Comparison of ENCODE assay signal across 8 cellular contexts in genomic region chr21:18499761-18500376, GRCh38.
DNase-seq lines count a peak whose midpoint lies in the region; ATAC-seq, FAIRE-seq and TF ChIP-seq lines count a peak whose summit lies in the region.

No MANE protein-coding gene starts in this region.

- H3K79me1 ChIP-seq in trophoblast cell (ENCODE audit: low read length) = no peaks in the 10 kb centered on the region

- H3K27me3 ChIP-seq in fibroblast of lung (ENCODE audit: control insufficient read depth, insufficient read depth, low read length) (no peaks in the 10 kb centered on the region), trophoblast cell (ENCODE audit: insufficient read depth, low read length) (no peaks in the 10 kb centered on the region)

- H3K4ac ChIP-seq in trophoblast cell (ENCODE audit: low read depth, low read length) = no peak overlapping the region

- H3K9me3 ChIP-seq in fibroblast of lung (ENCODE audit: control insufficient read depth, insufficient read depth, low read depth, low read length) = no peaks in the 10 kb centered on the region
- H3K9me3 ChIP-seq in trophoblast cell (ENCODE audit: insufficient read depth, low read depth, low read length) = no peaks in the 10 kb centered on the region

- H3K14ac ChIP-seq in trophoblast cell (ENCODE audit: low read length) = no peak overlapping the region

- no peaks in the 10 kb centered on the region for H3K36me3 ChIP-seq in fibroblast of lung (ENCODE audit: control insufficient read depth, insufficient read depth, low read length)
- H3K36me3 ChIP-seq in trophoblast cell (ENCODE audit: control insufficient read depth in 1 of 2, insufficient read depth in 2 of 2, low read length in 2 of 2) = no peaks in the 10 kb centered on the region

- H3K27ac ChIP-seq in fibroblast of lung (ENCODE audit: insufficient read depth, low read length) = no peak overlapping the region
- no peak overlapping the region for H3K27ac ChIP-seq in trophoblast cell (ENCODE audit: low read depth, low read length)

- no peak overlapping the region for H3K4me2 ChIP-seq in fibroblast of lung (ENCODE audit: extremely low read depth, insufficient read depth, low read length)
- no peak overlapping the region for H3K4me2 ChIP-seq in trophoblast cell (ENCODE audit: low read length)

- no peaks in the 10 kb centered on the region for H3K4me1 ChIP-seq in fibroblast of lung (ENCODE audit: control insufficient read depth, extremely low read depth, insufficient read depth, low read length)
- no peaks in the 10 kb centered on the region for H3K4me1 ChIP-seq in trophoblast cell (ENCODE audit: control insufficient read depth in 1 of 2, insufficient read depth in 2 of 2, low read length in 2 of 2)

- H3K18ac ChIP-seq in trophoblast cell (ENCODE audit: low read length) = no peak overlapping the region

- no peak overlapping the region for H2BK5ac ChIP-seq in trophoblast cell (ENCODE audit: low read depth, low read length, poor library complexity)

- H2AK5ac ChIP-seq in trophoblast cell (ENCODE audit: low read length) = no peak overlapping the region

- no peak overlapping the region for H2BK120ac ChIP-seq in trophoblast cell (ENCODE audit: insufficient read depth, low read length, poor library complexity)

- no peaks in the 10 kb centered on the region for H4K20me1 ChIP-seq in fibroblast of lung (ENCODE audit: control insufficient read depth, extremely low read depth, insufficient read depth, low read length)

- no peak overlapping the region for H4K12ac ChIP-seq in trophoblast cell (ENCODE audit: low read depth, low read length)

- H2AFZ ChIP-seq in fibroblast of lung (ENCODE audit: low read length) (no peak overlapping the region), trophoblast cell (ENCODE audit: insufficient read depth, low read length, poor library complexity) (no peak overlapping the region)

- H4K8ac ChIP-seq in trophoblast cell (ENCODE audit: low read depth, low read length) = no peak overlapping the region

- H3K79me2 ChIP-seq in fibroblast of lung (ENCODE audit: control insufficient read depth, insufficient read depth, low read length) (no peaks in the 10 kb centered on the region), trophoblast cell (ENCODE audit: control insufficient read depth, insufficient read depth, low read length, poor library complexity) (no peaks in the 10 kb centered on the region)

- no peak overlapping the region for H3K23ac ChIP-seq in trophoblast cell (ENCODE audit: low read length)

- WGBS in trophoblast cell (ENCODE audit: extremely low coverage, insufficient coverage, insufficient read length) = no CpG with 5 or more reads among the region's 4 CpGs

- peak; percentile 75 for FAIRE-seq in TTC549 (lab: Jason Lieb, UNC)

- TF ChIP-seq CTCF in LNCaP clone FGC (IDR thresholded peaks at IDR 0.05; ENCODE audit: control insufficient read depth, extremely low read depth, insufficient read depth) = peak; percentile 71
- peak; percentile 32 to 69 for TF ChIP-seq CTCF in fibroblast of lung (conservative IDR thresholded peaks at IDR 0.05 in 1 of 2, IDR thresholded peaks at IDR 0.05 in 1 of 2; ENCODE audit: low read depth in 1 of 2, low read length in 2 of 2)

- DNase-seq in NCI-H510A treated with DMSO at 0.1 percent for 48 hours (lab: John Stamatoyannopoulos, UW) (peak; percentile 22), NCI-H510A (lab: John Stamatoyannopoulos, UW) (no peak), LNCaP clone FGC (ENCODE audit: low read depth) (peak; percentile 2), fibroblast of lung (ENCODE audit: low read depth in 2 of 2) (peak; percentile 40 to 52), trophoblast cell (peak; percentile 21 to 64)

- H3K9ac ChIP-seq in fibroblast of lung (ENCODE audit: insufficient read depth, low read length) = no peak overlapping the region
- no peak overlapping the region for H3K9ac ChIP-seq in trophoblast cell (ENCODE audit: low read length)

- ATAC-seq in GM21723 (IDR thresholded peaks at IDR 0.05; ENCODE audit: unreplicated experiment) (no peak), GM18498 (IDR thresholded peaks at IDR 0.05; ENCODE audit: unreplicated experiment) (no peak)

- H3K4me3 ChIP-seq in LNCaP clone FGC (ENCODE audit: low read depth, low read length) (no peak overlapping the region), fibroblast of lung (replicated peaks in 1 of 4; ENCODE audit: control extremely low read depth in 1 of 4, insufficient read depth in 1 of 4, low read depth in 3 of 4, low read length in 4 of 4) (no peak overlapping the region), trophoblast cell (ENCODE audit: low read depth, low read length) (no peak overlapping the region)

- no peak overlapping the region for H4K91ac ChIP-seq in trophoblast cell (ENCODE audit: low read depth, low read length)

- no peak overlapping the region for H2BK12ac ChIP-seq in trophoblast cell (ENCODE audit: low read length)
